In genomic region chr2:217597681-217598080, GRCh38 we compare ENCODE assay signal across 25 cellular contexts.
"Had no signal": no experiment of that assay in that cellular context is flagged by ENCODE, and none has a peak within 500 bp of the region (broad histone marks: within the 10 kb centered on the region; RNA-seq: fewer than 3 reads in every experiment).

No MANE protein-coding gene starts in this region.

- H3K9me3 ChIP-seq: stomach, suprapubic skin, testis, thoracic aorta, thyroid gland, tibial artery, tibial nerve, transverse colon, upper lobe of left lung, upper lobe of right lung, uterus, vagina had no signal

- H3K36me3 ChIP-seq: stomach, suprapubic skin, thyroid gland, tibial nerve, transverse colon, upper lobe of left lung, upper lobe of right lung, uterus, vagina had no signal

- ATAC-seq: stimulated activated effector memory CD8-positive, alpha-beta T cell treated with anti-CD3 and anti-CD28 coated beads, Interleukin-12 subunit alpha, Interleukin-12 subunit beta, amount 100 ng/mL, for 72 hours; stimulated activated memory B cell treated with anti-CD40 and anti-IgM and Interleukin-4, amounts not matched to agents 10 μg/mL and 1 μg/mL and 100 μg/mL, for 72 hours; stimulated activated naive B cell treated with anti-CD40 and anti-IgM and Interleukin-4, amounts not matched to agents 10 μg/mL and 1 μg/mL and 100 μg/mL, for 72 hours; stimulated activated naive CD8-positive, alpha-beta T cell treated with anti-CD3 and anti-CD28 coated beads, Interleukin-15, amount 100 ng/mL, for 72 hours; stimulated activated naive CD8-positive, alpha-beta T cell treated with anti-CD3 and anti-CD28 coated beads, Interleukin-15, Interleukin-2, amounts not matched to agents 100 U/mL and 50 U/mL, for 24 hours; upper lobe of right lung had no signal

- DNase-seq: stimulated activated CD4-positive, alpha-beta T cell treated with anti-CD3 and anti-CD28 coated beads, Interleukin-2, amount 100 ng/mL, for 48 hours; stimulated activated CD4-positive, alpha-beta T cell treated with anti-CD3 and anti-CD28 coated beads, Interleukin-4, amount 100 ng/mL, for 1 hour; stimulated activated CD4-positive, alpha-beta T cell treated with anti-CD3 and anti-CD28 coated beads, Interleukin-4, amount 100 ng/mL, for 24 hours; stimulated activated CD8-positive, alpha-beta memory T cell treated with anti-CD3 and anti-CD28 coated beads, Interleukin-4, amount 100 ng/mL, for 48 hours; stimulated activated naive B cell treated with anti-CD40 and anti-IgM and Interleukin-4, amounts not matched to agents 10 μg/mL and 1 μg/mL and 100 μg/mL, for 72 hours; stimulated activated naive CD4-positive, alpha-beta T cell; stimulated activated naive CD4-positive, alpha-beta T cell treated with Interleukin-2 at 50 U/mL for 16 hours; stimulated activated naive CD8-positive, alpha-beta T cell treated with anti-CD3 and anti-CD28 coated beads, Interleukin-15, amount 100 ng/mL, for 72 hours; stimulated activated naive CD8-positive, alpha-beta T cell treated with anti-CD3 and anti-CD28 coated beads, Interleukin-15, Interleukin-2, amounts not matched to agents 100 U/mL and 50 U/mL, for 24 hours; stomach; testis; thyroid gland; tibial artery; transverse colon; trophoblast cell; upper lobe of left lung; upper lobe of right lung; uterus had no signal

- H3K4me1 ChIP-seq: stomach, suprapubic skin, testis, thyroid gland, tibial artery, tibial nerve, transverse colon, upper lobe of left lung, upper lobe of right lung, uterus, vagina had no signal

- H3K27me3 ChIP-seq: stomach, suprapubic skin, testis, thyroid gland, tibial artery, tibial nerve, transverse colon, upper lobe of left lung, upper lobe of right lung, uterus, vagina had no signal

- H3K4me3 ChIP-seq: stomach, suprapubic skin, testis, thoracic aorta, thyroid gland, tibial artery, tibial nerve, transverse colon, upper lobe of left lung, upper lobe of right lung, uterus, vagina had no signal

- H3K27ac ChIP-seq: stomach, suprapubic skin, testis, thoracic aorta, thyroid gland, tibial artery, tibial nerve, transverse colon, upper lobe of left lung, upper lobe of right lung, uterus, vagina had no signal

- FAIRE-seq: urothelium cell line had no signal
